12 cellular contexts compared by ENCODE assay signal in the genomic region with DNA sequence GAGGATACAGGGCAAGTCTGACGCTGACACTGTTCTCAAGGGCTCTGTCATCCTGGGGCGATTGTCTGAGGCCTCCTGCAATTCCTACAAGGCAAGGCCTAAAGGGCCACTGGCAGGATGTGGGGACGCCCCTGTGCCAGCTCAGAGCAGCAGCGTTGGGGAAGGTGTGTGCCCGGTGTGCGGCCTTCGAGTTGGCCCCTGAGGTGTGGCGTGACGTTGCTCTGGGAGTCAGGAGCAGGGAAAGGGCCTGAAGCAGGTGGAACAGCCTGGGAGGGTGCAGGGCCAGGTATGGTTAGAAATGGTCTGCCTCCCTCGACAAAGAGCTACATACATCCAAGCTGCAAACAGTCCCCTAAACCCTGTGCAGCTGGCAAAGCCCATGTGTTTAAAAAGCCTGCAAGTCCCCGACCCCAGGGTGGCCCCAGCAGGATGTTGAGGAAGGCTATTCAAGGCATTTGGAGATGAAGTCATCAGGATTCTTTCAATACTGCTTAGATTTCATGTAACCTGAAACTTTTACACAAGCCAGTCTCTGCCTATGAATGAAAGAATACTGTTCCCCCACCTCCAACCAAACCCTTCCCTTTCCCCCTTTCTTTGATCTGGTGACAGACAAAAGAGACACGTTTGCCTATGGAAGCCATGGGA.
DNase-seq lines count a peak whose midpoint lies in the region; ATAC-seq and TF ChIP-seq lines count a peak whose summit lies in the region.
"Had no signal": no experiment of that assay in that cellular context is flagged by ENCODE, and none has a peak within 500 bp of the region (broad histone marks: within the 10 kb centered on the region; RNA-seq: fewer than 3 reads in every experiment).

No MANE protein-coding gene starts in this region.

- TF ChIP-seq CTCF in HCT116 (IDR thresholded peaks at IDR 0.05 in 2 of 3, conservative IDR thresholded peaks at IDR 0.05 in 1 of 3; ENCODE audit: borderline replicate concordance in 1 of 3, insufficient read depth in 1 of 3, low read depth in 2 of 3, low read length in 2 of 3) (no peak), ascending aorta (IDR thresholded peaks at IDR 0.05) (no peak)

- intact Hi-C loops in HCT116 (cut with micrococcal nuclease) = no loop called here
- intact Hi-C loops in activated CD4-positive, alpha-beta memory T cell treated with anti-CD3 and anti-CD28 coated beads for 36 hours (cut with micrococcal nuclease) = no loop called here
- intact Hi-C loops in ascending aorta (cut with DNase I) = no loop called here

- POLR2A ChIA-PET in HCT116 (lab: Charles Lee) = no interaction called here
- POLR2A ChIA-PET in activated CD4-positive, alpha-beta memory T cell treated with anti-CD3 and anti-CD28 coated beads for 36 hours (lab: Charles Lee) = no interaction called here

- H3K9me2 ChIP-seq in HCT116 (ENCODE audit: insufficient read depth) = no peaks in the 10 kb centered on the region

- H3K9me3 ChIP-seq in HCT116 (ENCODE audit: control insufficient read depth in 1 of 2, insufficient read depth in 1 of 2, low read depth in 1 of 2, low read length in 2 of 2) = no peaks in the 10 kb centered on the region
- no peaks in the 10 kb centered on the region for H3K9me3 ChIP-seq in iPS-20b (ENCODE audit: insufficient read depth, low read depth, low read length)
- no peaks in the 10 kb centered on the region for H3K9me3 ChIP-seq in ascending aorta
- H3K9me3 ChIP-seq: body of pancreas had no signal

- H2AFZ ChIP-seq in HCT116 (ENCODE audit: low read depth, low read length, poor library complexity, severe bottlenecking) = no peak overlapping the region

- H3K9ac ChIP-seq in HCT116 (ENCODE audit: low read length) (no peak overlapping the region), iPS-20b (ENCODE audit: low read depth, low read length) (peak overlapping the region; percentile 18; the same call in 1 of the 2 replicates)

- no peak overlapping the region for H3K27ac Mint-ChIP-seq in activated CD4-positive, alpha-beta memory T cell treated with anti-CD3 and anti-CD28 coated beads for 36 hours

- RAD21 ChIA-PET in HCT116 (lab: Charles Lee; ENCODE audit: low non-redundant PET in 1 of 2, low total read pairs in 2 of 2, uncharacterized antibody in 2 of 2, unreplicated experiment in 2 of 2) = no interaction called here

- TF ChIP-seq RAD21 in HCT116 (IDR thresholded peaks at IDR 0.05; ENCODE audit: low read depth) = no peak

- no peaks in the 10 kb centered on the region for H3K9me3 Mint-ChIP-seq in activated CD4-positive, alpha-beta memory T cell treated with anti-CD3 and anti-CD28 coated beads for 36 hours

- BruUV-seq in HCT116 (replicated peaks; lab: Mats Ljungman, UMichigan) = no TSS peak

- H3K4me3 Mint-ChIP-seq in activated CD4-positive, alpha-beta memory T cell treated with anti-CD3 and anti-CD28 coated beads for 36 hours = no peak overlapping the region

- H3K27ac ChIP-seq in HCT116 (ENCODE audit: low read depth, low read length) (no peak overlapping the region), iPS-20b (ENCODE audit: low read length) (no peak overlapping the region), ascending aorta (no peak overlapping the region)
- H3K27ac ChIP-seq: body of pancreas had no signal

- no peaks in the 10 kb centered on the region for H3K4me1 Mint-ChIP-seq in activated CD4-positive, alpha-beta memory T cell treated with anti-CD3 and anti-CD28 coated beads for 36 hours (ENCODE audit: low read depth)

- peak overlapping the region; percentile 6; the same call in 1 of the 2 replicates for H3K4me2 ChIP-seq in HCT116 (ENCODE audit: low read length)

- no peaks in the 10 kb centered on the region for H4K20me1 ChIP-seq in HCT116 (ENCODE audit: insufficient read depth)

- in situ Hi-C loops in ACHN (cut with HindIII; ENCODE audit: low pct_ligation_motif_present, low pct_unique_long_range_greater_than_20kb, low sequenced_read_pairs) = no loop called here

- H3K36me3 ChIP-seq in HCT116 (ENCODE audit: control insufficient read depth in 1 of 2, insufficient read depth in 2 of 2, low read length in 2 of 2) = no peaks in the 10 kb centered on the region
- H3K36me3 ChIP-seq in iPS-20b (ENCODE audit: insufficient read depth, low read depth, low read length) = no peaks in the 10 kb centered on the region
- no peaks in the 10 kb centered on the region for H3K36me3 ChIP-seq in ascending aorta

- no peak overlapping the region for H3K4me3 ChIP-seq in HCT116 (replicated peaks in 1 of 2; ENCODE audit: low read depth in 1 of 2, low read length in 2 of 2)
- no peak overlapping the region for H3K4me3 ChIP-seq in iPS-20b (ENCODE audit: low read length)
- no peak overlapping the region for H3K4me3 ChIP-seq in ascending aorta
- H3K4me3 ChIP-seq: body of pancreas had no signal

- no peak for ATAC-seq in HCT116
- peak; percentile 88 for ATAC-seq in SK-N-SH treated with all-trans-retinoic acid at 6 μM for 48 hours

- H3K4me1 ChIP-seq in HCT116 (ENCODE audit: control insufficient read depth in 1 of 2, insufficient read depth in 2 of 2, low read length in 2 of 2) (peaks cover 10 to 13% of the 10 kb centered on the region in 2 experiments; a peak in 3 of 4 replicates), iPS-20b (ENCODE audit: insufficient read depth, low read length) (peaks cover 12% of the 10 kb centered on the region), ascending aorta (no peaks in the 10 kb centered on the region)

- DNase-seq in ACHN (peak; percentile 48), HCT116 (ENCODE audit: low read depth, low spot score) (no peak), ascending aorta (ENCODE audit: low spot score in 2 of 2) (no peak), NCI-H1048 (lab: John Stamatoyannopoulos, UW) (no peak)
- DNase-seq in activated CD4-positive, alpha-beta memory T cell treated with anti-CD3 and anti-CD28 coated beads for 36 hours = no peak
- no peak for DNase-seq in activated CD8-positive, alpha-beta memory T cell treated with anti-CD3 and anti-CD28 coated beads for 24 hours
- DNase-seq: body of pancreas; DND-41; kidney; stimulated activated CD4-positive, alpha-beta T cell treated with anti-CD3 and anti-CD28 coated beads, Interleukin-2, amount 100 ng/mL, for 48 hours had no signal

- no peaks in the 10 kb centered on the region for H3K79me2 ChIP-seq in HCT116 (ENCODE audit: insufficient read depth, low read length)

- CTCF ChIA-PET in HCT116 (lab: Charles Lee) = no interaction called here
- CTCF ChIA-PET in activated CD4-positive, alpha-beta memory T cell treated with anti-CD3 and anti-CD28 coated beads for 36 hours (lab: Charles Lee) = no interaction called here

- H3K27me3 ChIP-seq in HCT116 (ENCODE audit: insufficient read depth, low read length) (no peaks in the 10 kb centered on the region), iPS-20b (ENCODE audit: insufficient read depth, low read length) (no peaks in the 10 kb centered on the region), ascending aorta (no peaks in the 10 kb centered on the region)
- H3K27me3 ChIP-seq: body of pancreas had no signal

- no peaks in the 10 kb centered on the region for H3K36me3 Mint-ChIP-seq in activated CD4-positive, alpha-beta memory T cell treated with anti-CD3 and anti-CD28 coated beads for 36 hours

- no peak for TF ChIP-seq POLR2A in HCT116 (IDR thresholded peaks at IDR 0.05; ENCODE audit: borderline replicate concordance, extremely low read depth, insufficient read depth, insufficient read length)

- no peaks in the 10 kb centered on the region for H3K27me3 Mint-ChIP-seq in activated CD4-positive, alpha-beta memory T cell treated with anti-CD3 and anti-CD28 coated beads for 36 hours

TF ChIP-seq in SK-N-SH treated with all-trans-retinoic acid at 6 μM for 48 hours, 23 proteins besides CTCF, POLR2A, EP300 and RAD21:
- no peak for TF ChIP-seq RARB (CRISPR knock-in tag; IDR thresholded peaks at IDR 0.05)
- no peak for TF ChIP-seq BACH2 (CRISPR knock-in tag; IDR thresholded peaks at IDR 0.05; ENCODE audit: borderline replicate concordance)
- TF ChIP-seq ISL1 (CRISPR knock-in tag; IDR thresholded peaks at IDR 0.05) = peak; percentile 7; the same call in 1 of the 2 replicates
- TF ChIP-seq ZNF8 (CRISPR knock-in tag; IDR thresholded peaks at IDR 0.05) = 0 out of 2 replicates have a peak, but pooled peaks have one; percentile 10
